ENCODE assay signal across 8 cellular contexts in genomic region chr11:2419638-2420501, GRCh38. TPM values are rescaled to one million over a fixed set of nuclear protein-coding genes. Genes with fewer than 3 reads are reported as not detected.
DNase-seq lines count a peak whose midpoint lies in the region; ATAC-seq and TF ChIP-seq lines count a peak whose summit lies in the region.

No MANE protein-coding gene starts in this region.

- H3K4me1 ChIP-seq in H9 (ENCODE audit: insufficient read depth, low read length) (no peaks in the 10 kb centered on the region), esophagus squamous epithelium (peaks cover 0 to 16% (median 11%) of the 10 kb centered on the region in 3 donors)

- peak; percentile 90 for TF ChIP-seq CTCF in BJ (IDR thresholded peaks at IDR 0.05; ENCODE audit: insufficient read depth, low read depth, low read length)
- peak; percentile 91 for TF ChIP-seq CTCF in H9 (conservative IDR thresholded peaks at IDR 0.05)
- TF ChIP-seq CTCF in esophagus squamous epithelium (IDR thresholded peaks at IDR 0.05), result peak; percentile 74 to 89 (median 85)

- no peak overlapping the region for H4K8ac ChIP-seq in H9 (replicated peaks; ENCODE audit: insufficient read length, low read depth, low read length)

- no peaks in the 10 kb centered on the region for H4K20me1 ChIP-seq in H9 (ENCODE audit: control insufficient read depth, insufficient read depth, insufficient read length)

- CTCF ChIA-PET in BJ (lab: Yijun Ruan, JAX), result interaction anchor here (0.6 to 11.8 kb wide), 60 partner anchors 8 to 473 kb away, joined by 3 to 519 read pairs (median 5); partner anchors contain the start of genes C11orf21, KCNQ1, TRPM5 and TSPAN32

- no peak overlapping the region for H3K4ac ChIP-seq in H9 (ENCODE audit: low read depth, low read length)

- no peak overlapping the region for H3K4me3 ChIP-seq in BJ (ENCODE audit: low read depth, low read length)
- no peak overlapping the region for H3K4me3 ChIP-seq in esophagus squamous epithelium

- H3K4me1 Mint-ChIP-seq in H9, result no peaks in the 10 kb centered on the region; a peak in 1 of 4 replicates
- peaks cover 6% of the 10 kb centered on the region for H3K4me1 Mint-ChIP-seq in activated T-cell treated with anti-CD3 and anti-CD28 coated beads, Interleukin-2, amount 50 U/mL, for 24 hours (ENCODE audit: low read depth)
- peaks cover 0 to 5% (median 3%) of the 10 kb centered on the region in 4 donors for H3K4me1 Mint-ChIP-seq in naive thymus-derived CD8-positive, alpha-beta T cell

- no peaks in the 10 kb centered on the region for H3K79me2 ChIP-seq in H9 (ENCODE audit: insufficient read depth, low read length)

- no peaks in the 10 kb centered on the region for H3K79me1 ChIP-seq in H9 (ENCODE audit: insufficient read depth, low read depth, low read length, poor library complexity, severe bottlenecking)

- H2BK12ac ChIP-seq in H9 (ENCODE audit: insufficient read length, low read depth, low read length), result no peak overlapping the region

- no peak overlapping the region for H3K56ac ChIP-seq in H9 (ENCODE audit: insufficient read length, low read depth, low read length)

- H2BK120ac ChIP-seq in H9 (ENCODE audit: low read depth, low read length, poor library complexity, severe bottlenecking), result no peak overlapping the region

- H2BK15ac ChIP-seq in H9 (ENCODE audit: low read depth, low read length), result no peak overlapping the region

- H4K91ac ChIP-seq in H9 (ENCODE audit: insufficient read length, low read depth, low read length), result no peak overlapping the region

- H2BK20ac ChIP-seq in H9 (ENCODE audit: low read depth, low read length, poor library complexity, severe bottlenecking), result no peak overlapping the region

- H3K27ac Mint-ChIP-seq in H9, result no peak overlapping the region
- H3K27ac Mint-ChIP-seq in activated T-cell treated with anti-CD3 and anti-CD28 coated beads, Interleukin-2, amount 50 U/mL, for 24 hours, result no peak overlapping the region
- H3K27ac Mint-ChIP-seq in naive thymus-derived CD8-positive, alpha-beta T cell, result no peak overlapping the region

- WGBS in H9 (ENCODE audit: extremely low coverage, insufficient read length, low lambda C conversion rate), result no CpG with 5 or more reads among the region's 36 CpGs
- 2 to 16% methylated on average over 12 to 16 of the region's 36 CpGs for WGBS in esophagus squamous epithelium, 2 donors

- no peaks in the 10 kb centered on the region for H3K9me3 ChIP-seq in H9 (ENCODE audit: control insufficient read depth, low read depth, low read length)
- no peaks in the 10 kb centered on the region for H3K9me3 ChIP-seq in esophagus squamous epithelium

- intact Hi-C loops in esophagus squamous epithelium (cut with DNase I), result loop anchor here (2.0 kb wide), 2 partner anchors 115 to 225 kb away; no protein-coding TSS in a partner anchor

- H2AFZ ChIP-seq in H9 (ENCODE audit: low read length), result no peak overlapping the region

- peak; percentile 41 to 48 for ATAC-seq in naive thymus-derived CD8-positive, alpha-beta T cell
- no peak for ATAC-seq in HG03378 (IDR thresholded peaks at IDR 0.05; ENCODE audit: unreplicated experiment)

- TF ChIP-seq POLR2A in esophagus squamous epithelium (IDR thresholded peaks at IDR 0.05), result no peak

- H3K18ac ChIP-seq in H9 (ENCODE audit: insufficient read length, low read depth, low read length), result no peak overlapping the region

- H3K36me3 Mint-ChIP-seq in H9 (ENCODE audit: insufficient read depth in 1 of 3, low read depth in 3 of 3), result no peaks in the 10 kb centered on the region
- H3K36me3 Mint-ChIP-seq in activated T-cell treated with anti-CD3 and anti-CD28 coated beads, Interleukin-2, amount 50 U/mL, for 24 hours (ENCODE audit: low read depth), result no peaks in the 10 kb centered on the region
- H3K36me3 Mint-ChIP-seq in naive thymus-derived CD8-positive, alpha-beta T cell, result no peaks in the 10 kb centered on the region

- no peaks in the 10 kb centered on the region for H3K36me3 ChIP-seq in BJ (ENCODE audit: control insufficient read depth, insufficient read depth, low read length)
- H3K36me3 ChIP-seq in esophagus squamous epithelium, result no peaks in the 10 kb centered on the region

- H3K4me3 Mint-ChIP-seq in H9, result no peak overlapping the region
- no peak overlapping the region for H3K4me3 Mint-ChIP-seq in activated T-cell treated with anti-CD3 and anti-CD28 coated beads, Interleukin-2, amount 50 U/mL, for 24 hours
- H3K4me3 Mint-ChIP-seq in naive thymus-derived CD8-positive, alpha-beta T cell, result peak overlapping the region in 1 of 10 donors; percentile 50

- H4K5ac ChIP-seq in H9 (ENCODE audit: insufficient read length, low read depth, low read length), result no peak overlapping the region

- no peak overlapping the region for H2BK5ac ChIP-seq in H9 (ENCODE audit: insufficient read length, low read length)

- H2AK5ac ChIP-seq in H9 (ENCODE audit: insufficient read length, low read length), result no peak overlapping the region

- no peak overlapping the region for H3K23ac ChIP-seq in H9 (ENCODE audit: insufficient read length, low read depth, low read length)

- no peaks in the 10 kb centered on the region for H3K27me3 ChIP-seq in BJ (ENCODE audit: control insufficient read depth, insufficient read depth, low read length)
- no peaks in the 10 kb centered on the region for H3K27me3 ChIP-seq in H9 (ENCODE audit: insufficient read depth, low read length)
- peaks cover 0 to 35% (median 0%) of the 10 kb centered on the region in 4 donors for H3K27me3 ChIP-seq in esophagus squamous epithelium

- peaks cover 11% of the 10 kb centered on the region for H3K27me3 Mint-ChIP-seq in H9 (ENCODE audit: low read depth)
- no peaks in the 10 kb centered on the region for H3K27me3 Mint-ChIP-seq in activated T-cell treated with anti-CD3 and anti-CD28 coated beads, Interleukin-2, amount 50 U/mL, for 24 hours
- H3K27me3 Mint-ChIP-seq in naive thymus-derived CD8-positive, alpha-beta T cell, result no peaks in the 10 kb centered on the region

- H3K9me3 Mint-ChIP-seq in H9, result no peaks in the 10 kb centered on the region; a peak in 1 of 5 replicates
- no peaks in the 10 kb centered on the region for H3K9me3 Mint-ChIP-seq in activated T-cell treated with anti-CD3 and anti-CD28 coated beads, Interleukin-2, amount 50 U/mL, for 24 hours
- H3K9me3 Mint-ChIP-seq in naive thymus-derived CD8-positive, alpha-beta T cell, result no peaks in the 10 kb centered on the region

- no peaks in the 10 kb centered on the region for H3K23me2 ChIP-seq in H9 (ENCODE audit: insufficient read length, low read depth, low read length, poor library complexity, severe bottlenecking)

- H3K27ac ChIP-seq in H9 (ENCODE audit: insufficient read length, low read depth, low read length), result no peak overlapping the region
- no peak overlapping the region for H3K27ac ChIP-seq in esophagus squamous epithelium
- H3K27ac ChIP-seq in substantia nigra (ENCODE audit: low read depth, low read length, poor library complexity, severe bottlenecking), result no peak overlapping the region

- no peak overlapping the region for H3T11ph ChIP-seq in H9 (ENCODE audit: low read length)

- POLR2A ChIA-PET in BJ (lab: Charles Lee), result interaction anchor here (0.6 to 1.3 kb wide), 3 partner anchors 19 to 115 kb away, joined by 3 to 5 read pairs (median 3); partner anchors contain the start of gene TSSC4
- POLR2A ChIA-PET in naive thymus-derived CD8-positive, alpha-beta T cell (lab: Charles Lee), result interaction anchor here (1.4 to 4.4 kb wide), 3 partner anchors 116 to 233 kb away, joined by 5 to 53 read pairs (median 7); partner anchors contain the start of genes C11orf21 and TSPAN32

- no peak overlapping the region for H3K4me2 ChIP-seq in H9 (ENCODE audit: insufficient read depth, insufficient read length, low read length)

- no peak overlapping the region for H3K14ac ChIP-seq in H9 (ENCODE audit: insufficient read depth, low read length)

- H3K9ac ChIP-seq in H9 (ENCODE audit: extremely low read depth, insufficient read length, low read length), result no peak overlapping the region

- no peak for DNase-seq in BJ (ENCODE audit: low read depth)
- peak; percentile 81 for DNase-seq in H9
- peak; percentile 70 for DNase-seq in NOMO-1 treated with dmso at 0.1 percent for 144 hours (lab: John Stamatoyannopoulos, UW; ENCODE audit: unreplicated experiment)
- DNase-seq in activated T-cell treated with anti-CD3 and anti-CD28 coated beads, Interleukin-2, amount 50 U/mL, for 24 hours, result peak; percentile 73
- DNase-seq in esophagus squamous epithelium (lab: John Stamatoyannopoulos, UW), result no peak
- DNase-seq in naive thymus-derived CD8-positive, alpha-beta T cell, result peak in 8 of 10 donors; percentile 44 to 71 (median 54)
- peak in 39 of 49 donors; percentile 9 to 78 (median 54) for DNase-seq in substantia nigra (lab: John Stamatoyannopoulos, UW)

RNA-seq across cellular contexts. Expression of gene TSSC4, which starts 19.3 kb away (rescaled TPM):
- polyA plus RNA-seq in BJ (2011; rRNA removed), result 16.3 and 30.5 TPM in 2 replicates
- 18.0 and 20.7 TPM in 2 replicates for polyA minus RNA-seq in BJ (2011; rRNA and poly(A)+ RNA removed)
- total RNA-seq in H9 (2021), result 51.0 and 59.4 TPM in 2 replicates
- total RNA-seq in esophagus squamous epithelium, result 10 to 100 TPM; 24.2 to 35.5 (median 29.6) TPM
- total RNA-seq in naive thymus-derived CD8-positive, alpha-beta T cell, result 10 to 100 TPM; 56.6 to 65.6 TPM
- polyA plus RNA-seq in naive thymus-derived CD8-positive, alpha-beta T cell, result 10 to 100 TPM; 49.0 to 68.3 (median 54.7) TPM

RNA-seq across cellular contexts. Expression of gene TRPM5, which starts 24.4 kb away (rescaled TPM):
- polyA plus RNA-seq in BJ (2011; rRNA removed), result not detected in 2 replicates
- polyA minus RNA-seq in BJ (2011; rRNA and poly(A)+ RNA removed), result not detected in 2 replicates
- total RNA-seq in H9 (2021), result 0.09 TPM in 1 of 2 replicates, not detected in the other
- total RNA-seq in esophagus squamous epithelium, result not detected
- under 1 TPM; 0.60 to 0.69 TPM for total RNA-seq in naive thymus-derived CD8-positive, alpha-beta T cell
- polyA plus RNA-seq in naive thymus-derived CD8-positive, alpha-beta T cell, result not detected

RNA-seq across cellular contexts. Expression of gene KCNQ1, which starts 24.9 kb away (rescaled TPM):
- polyA plus RNA-seq in BJ (2011; rRNA removed), result not detected in 2 replicates
- 0.09 TPM in 1 of 2 replicates, not detected in the other for polyA minus RNA-seq in BJ (2011; rRNA and poly(A)+ RNA removed)
- total RNA-seq in H9 (2021), result 2.2 and 2.3 TPM in 2 replicates
- 1 to 10 TPM in 1 of 4 donors, under 1 TPM in 3; 0.61 to 3.1 (median 0.72) TPM for total RNA-seq in esophagus squamous epithelium
- 10 to 100 TPM; 23.5 to 25.1 TPM for total RNA-seq in naive thymus-derived CD8-positive, alpha-beta T cell
- polyA plus RNA-seq in naive thymus-derived CD8-positive, alpha-beta T cell, result 10 to 100 TPM in 2 of 3 donors, 1 to 10 TPM in 1; 8.7 to 22.9 (median 10.4) TPM

RNA-seq across cellular contexts. Expression of gene CD81, which starts 42.8 kb away (rescaled TPM):
- polyA plus RNA-seq in BJ (2011; rRNA removed), result 479 and 875 TPM in 2 replicates
- 860 and 873 TPM in 2 replicates for polyA minus RNA-seq in BJ (2011; rRNA and poly(A)+ RNA removed)
- total RNA-seq in H9 (2021), result 246 and 250 TPM in 2 replicates
- total RNA-seq in esophagus squamous epithelium, result 100 to 1,000 TPM; 110 to 265 (median 125) TPM
- 10 to 100 TPM; 83.1 to 92.1 TPM for total RNA-seq in naive thymus-derived CD8-positive, alpha-beta T cell
- 10 to 100 TPM; 15.3 to 62.0 (median 42.1) TPM for polyA plus RNA-seq in naive thymus-derived CD8-positive, alpha-beta T cell

Comparison
In these comparisons a context has a peak if more than half of its experiments do, and no peak if none do; other contexts are left out.
1. DNase-seq: peak in H9 (single experiment), NOMO-1 treated with dmso at 0.1 percent for 144 hours (single experiment), activated T-cell treated with anti-CD3 and anti-CD28 coated beads, Interleukin-2, amount 50 U/mL, for 24 hours (single experiment), naive thymus-derived CD8-positive, alpha-beta T cell (8 of 10) and substantia nigra (39 of 49); none in BJ (single experiment) and esophagus squamous epithelium (single experiment).
2. Peak in every context shown above with its lines, with median percentiles within 50 percentile points of each other: CTCF ChIP-seq.